3 cellular contexts compared by ENCODE assay signal in the genomic region with DNA sequence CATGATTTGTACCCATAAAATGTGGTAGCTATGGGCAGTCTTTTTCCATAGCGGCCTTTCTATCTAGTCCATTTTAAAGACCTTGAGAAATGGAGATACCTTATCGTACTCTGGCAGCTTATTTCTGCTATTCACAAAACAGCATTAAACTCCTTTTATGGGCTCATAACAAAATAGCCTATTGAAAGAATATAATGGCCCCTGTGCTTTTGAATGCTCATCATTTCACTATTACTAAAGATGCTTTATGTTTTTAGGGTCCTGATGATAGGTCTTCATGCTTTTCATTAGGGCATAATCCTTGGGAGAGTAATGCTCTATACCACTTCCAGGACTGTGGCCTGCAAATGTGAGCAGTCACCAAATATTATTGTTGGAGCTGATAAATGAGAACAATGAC. TPM values are rescaled to one million over a fixed set of nuclear protein-coding genes. Genes with fewer than 3 reads are reported as not detected.
"Had no signal": no experiment of that assay in that cellular context is flagged by ENCODE, and none has a peak within 500 bp of the region (broad histone marks: within the 10 kb centered on the region; RNA-seq: fewer than 3 reads in every experiment).

No MANE protein-coding gene starts in this region.

- H3K4me3 ChIP-seq: GM12878 had no signal

- ATAC-seq: GM12878 had no signal

- DNase-seq: GDM1, GF-D8 had no signal

RNA-seq across cellular contexts. Expression of gene TMEM178A, which starts 7.3 kb away (rescaled TPM):
- total RNA-seq: GM12878 had no signal
